Comparison of ENCODE assay signal across 21 cellular contexts in genomic region chr7:142774826-142775225, GRCh38. TPM values are rescaled to one million over a fixed set of nuclear protein-coding genes. Genes with fewer than 3 reads are reported as not detected.
"Had no signal": no experiment of that assay in that cellular context is flagged by ENCODE, and none has a peak within 500 bp of the region (broad histone marks: within the 10 kb centered on the region; RNA-seq: fewer than 3 reads in every experiment).

No MANE protein-coding gene starts in this region.

- H3K27me3 ChIP-seq: neural progenitor cell, right atrium auricular region, spleen, transverse colon had no signal

- H3K36me3 ChIP-seq: neural progenitor cell, right atrium auricular region, spleen, transverse colon, WERI-Rb-1 had no signal

- H3K4me3 Mint-ChIP-seq: activated CD8-positive, alpha-beta T cell treated with anti-CD3 and anti-CD28 coated beads for 36 hours; brain; central memory CD8-positive, alpha-beta T cell; neural progenitor cell; stimulated activated naive B cell treated with anti-CD40 and anti-IgM and Interleukin-4, amounts not matched to agents 10 μg/mL and 1 μg/mL and 100 μg/mL, for 72 hours; T-cell had no signal

- H3K4me1 Mint-ChIP-seq: brain, neural progenitor cell had no signal

- H3K4me1 ChIP-seq: neural progenitor cell, parathyroid adenoma, right atrium auricular region, transverse colon had no signal

- H3K4me3 ChIP-seq: neural progenitor cell, right atrium auricular region, spleen, transverse colon had no signal

- H3K9me3 ChIP-seq: right atrium auricular region, spleen, transverse colon had no signal

- H3K4me2 ChIP-seq: neural progenitor cell had no signal

- H2AFZ ChIP-seq: neural progenitor cell, parathyroid adenoma had no signal

- H3K9me3 Mint-ChIP-seq: activated CD8-positive, alpha-beta T cell treated with anti-CD3 and anti-CD28 coated beads for 36 hours; central memory CD8-positive, alpha-beta T cell; T-cell had no signal

- DNase-seq: activated CD4-positive, alpha-beta T cell treated with anti-CD3 and anti-CD28 coated beads for 4 hours; activated CD8-positive, alpha-beta memory T cell treated with anti-CD3 and anti-CD28 coated beads, Interleukin-2, amount 50 U/mL, for 48 hours; activated CD8-positive, alpha-beta T cell treated with anti-CD3 and anti-CD28 coated beads for 36 hours; activated naive CD4-positive, alpha-beta T cell; effector memory CD4-positive, alpha-beta T cell; mesendoderm; spleen; stimulated activated CD4-positive, alpha-beta T cell treated with anti-CD3 and anti-CD28 coated beads, Interleukin-1b, Interleukin-23, amount 100 ng/mL, for 48 hours; stimulated activated naive B cell treated with anti-CD40 and anti-IgM and Interleukin-4, amounts not matched to agents 10 μg/mL and 1 μg/mL and 100 μg/mL, for 72 hours; T-cell; T1000; transverse colon; WERI-Rb-1 had no signal

- H3K27me3 Mint-ChIP-seq: activated CD8-positive, alpha-beta T cell treated with anti-CD3 and anti-CD28 coated beads for 36 hours; central memory CD8-positive, alpha-beta T cell; stimulated activated naive B cell treated with anti-CD40 and anti-IgM and Interleukin-4, amounts not matched to agents 10 μg/mL and 1 μg/mL and 100 μg/mL, for 72 hours; T-cell had no signal

- ATAC-seq: activated CD8-positive, alpha-beta T cell treated with anti-CD3 and anti-CD28 coated beads for 36 hours; left lobe of liver; stimulated activated naive B cell treated with anti-CD40 and anti-IgM and Interleukin-4, amounts not matched to agents 10 μg/mL and 1 μg/mL and 100 μg/mL, for 72 hours; T-cell had no signal

- H3K36me3 Mint-ChIP-seq: brain; neural progenitor cell; stimulated activated naive B cell treated with anti-CD40 and anti-IgM and Interleukin-4, amounts not matched to agents 10 μg/mL and 1 μg/mL and 100 μg/mL, for 72 hours had no signal

- H3K79me2 ChIP-seq: parathyroid adenoma had no signal

- H3K27ac ChIP-seq: neural progenitor cell, parathyroid adenoma, right atrium auricular region, spleen, transverse colon, WERI-Rb-1 had no signal

- H3K27ac Mint-ChIP-seq: activated CD8-positive, alpha-beta T cell treated with anti-CD3 and anti-CD28 coated beads for 36 hours; brain; neural progenitor cell; stimulated activated naive B cell treated with anti-CD40 and anti-IgM and Interleukin-4, amounts not matched to agents 10 μg/mL and 1 μg/mL and 100 μg/mL, for 72 hours; T-cell had no signal

- H3K9ac ChIP-seq: neural progenitor cell, parathyroid adenoma had no signal

RNA-seq across cellular contexts. Expression of gene PRSS2, which starts 4.1 kb away (rescaled TPM):
- total RNA-seq: activated CD8-positive, alpha-beta T cell treated with anti-CD3 and anti-CD28 coated beads for 36 hours; epithelial cell of proximal tubule; subcutaneous adipose tissue; transverse colon had no signal

RNA-seq across cellular contexts. Expression of gene PRSS1, which starts 25.6 kb away (rescaled TPM):
- total RNA-seq: activated CD8-positive, alpha-beta T cell treated with anti-CD3 and anti-CD28 coated beads for 36 hours; epithelial cell of proximal tubule; right atrium auricular region; subcutaneous adipose tissue; transverse colon had no signal
